8 cellular contexts compared by ENCODE assay signal in genomic region chr6:26554669-26555504, GRCh38. TPM values are rescaled to one million over a fixed set of nuclear protein-coding genes. Genes with fewer than 3 reads are reported as not detected.
A peak's percentile ranks its signal among the peaks of the same experiment; 100 is the strongest.
DNase-seq lines count a peak whose midpoint lies in the region; ATAC-seq lines count a peak whose summit lies in the region.

No MANE protein-coding gene starts in this region.

- peak; percentile 45 for DNase-seq in NCI-H748 (lab: John Stamatoyannopoulos, UW; ENCODE audit: unreplicated experiment)
- no peak for DNase-seq in NCI-H748 treated with DMSO at 0.1 percent for 48 hours (lab: John Stamatoyannopoulos, UW)
- DNase-seq in NCI-H146 (lab: John Stamatoyannopoulos, UW): peak; percentile 73
- peak in 3 of 4 experiments; percentile 12 to 46 (median 22) for DNase-seq in activated CD4-positive, CD25-positive, alpha-beta regulatory T cell (lab: John Stamatoyannopoulos, UW)
- peak; percentile 81 for DNase-seq in dedifferentiated amniotic fluid mesenchymal stem cell (ENCODE audit: extremely low spot score)
- peak; percentile 52 for DNase-seq in lung microvascular endothelial cell (ENCODE audit: low read depth in 2 of 2)
- peak; percentile 48 to 75 for DNase-seq in stimulated activated naive CD8-positive, alpha-beta T cell treated with anti-CD3 and anti-CD28 coated beads, Interleukin-15, amount 100 ng/mL, for 72 hours

- peak; percentile 33 for ATAC-seq in stimulated activated naive CD8-positive, alpha-beta T cell treated with anti-CD3 and anti-CD28 coated beads, Interleukin-15, amount 100 ng/mL, for 72 hours
- no peak for ATAC-seq in GM18861 (IDR thresholded peaks at IDR 0.05; ENCODE audit: unreplicated experiment)

- H3K4me1 Mint-ChIP-seq in stimulated activated naive CD8-positive, alpha-beta T cell treated with anti-CD3 and anti-CD28 coated beads, Interleukin-15, amount 100 ng/mL, for 72 hours: peaks cover 12% of the 10 kb centered on the region

- peak overlapping the region; percentile 93 to 94 for H3K27ac Mint-ChIP-seq in stimulated activated naive CD8-positive, alpha-beta T cell treated with anti-CD3 and anti-CD28 coated beads, Interleukin-15, amount 100 ng/mL, for 72 hours

- peak overlapping the region; percentile 57 to 73 for H3K4me3 Mint-ChIP-seq in stimulated activated naive CD8-positive, alpha-beta T cell treated with anti-CD3 and anti-CD28 coated beads, Interleukin-15, amount 100 ng/mL, for 72 hours

- H3K27me3 Mint-ChIP-seq in stimulated activated naive CD8-positive, alpha-beta T cell treated with anti-CD3 and anti-CD28 coated beads, Interleukin-15, amount 100 ng/mL, for 72 hours: no peaks in the 10 kb centered on the region

- H3K9me3 Mint-ChIP-seq in stimulated activated naive CD8-positive, alpha-beta T cell treated with anti-CD3 and anti-CD28 coated beads, Interleukin-15, amount 100 ng/mL, for 72 hours: no peaks in the 10 kb centered on the region

RNA-seq across cellular contexts. Expression of gene HMGN4, which starts 16.7 kb away (rescaled TPM):
- 45.5 and 52.4 TPM in 2 replicates for total RNA-seq in lung microvascular endothelial cell

RNA-seq across cellular contexts. Expression of gene ABT1, which starts 41.9 kb away (rescaled TPM):
- total RNA-seq in lung microvascular endothelial cell: 15.7 and 21.4 TPM in 2 replicates

RNA-seq across cellular contexts. Expression of gene BTN1A1, which starts 54.8 kb away (rescaled TPM):
- not detected in 2 replicates for total RNA-seq in lung microvascular endothelial cell
